Comparison of ENCODE assay signal across 21 cellular contexts in genomic region chr12:84698576-84699333, GRCh38.
DNase-seq lines count a peak whose midpoint lies in the region; ATAC-seq, FAIRE-seq and TF ChIP-seq lines count a peak whose summit lies in the region.
"Had no signal": no experiment of that assay in that cellular context is flagged by ENCODE, and none has a peak within 500 bp of the region (broad histone marks: within the 10 kb centered on the region; RNA-seq: fewer than 3 reads in every experiment).

No MANE protein-coding gene starts in this region.

- no peaks in the 10 kb centered on the region for H3K27me3 ChIP-seq in colonic mucosa
- H3K27me3 ChIP-seq in Caco-2 (replicated peaks; ENCODE audit: control insufficient read depth, insufficient read depth, low read length) = no peaks in the 10 kb centered on the region
- H3K27me3 ChIP-seq: MG63 had no signal

- intact Hi-C loops in colonic mucosa (cut with DNase I) = no loop called here
- intact Hi-C loops in Caco-2 (cut with micrococcal nuclease; ENCODE audit: unreplicated experiment) = no loop called here

- no peak overlapping the region for H3K9ac ChIP-seq in colonic mucosa (ENCODE audit: low read depth in 2 of 2, low read length in 2 of 2)

- no peaks in the 10 kb centered on the region for H3K36me3 ChIP-seq in colonic mucosa
- no peaks in the 10 kb centered on the region for H3K36me3 ChIP-seq in Caco-2 (ENCODE audit: control insufficient read depth, insufficient read depth, low read length)
- H3K36me3 ChIP-seq: MG63 had no signal

- BruUV-seq in Caco-2 (replicated peaks; lab: Mats Ljungman, UMichigan) = no TSS peak

- ATAC-seq in HG02970 (IDR thresholded peaks at IDR 0.05; ENCODE audit: low FRiP score, unreplicated experiment) = no peak
- no peak for ATAC-seq in activated naive CD4-positive, alpha-beta T cell treated with anti-CD3 and anti-CD28 coated beads, Interleukin-2, amount 50 U/mL, for 72 hours
- ATAC-seq: HepG2, K562 had no signal

- H3K36me3 Mint-ChIP-seq in Caco-2 (ENCODE audit: insufficient read depth, unreplicated experiment) = no peaks in the 10 kb centered on the region
- no peaks in the 10 kb centered on the region for H3K36me3 Mint-ChIP-seq in activated naive CD4-positive, alpha-beta T cell treated with anti-CD3 and anti-CD28 coated beads, Interleukin-2, amount 50 U/mL, for 72 hours

- DNase-seq in GM12891 (ENCODE audit: insufficient read length, low spot score) = no peak
- peak; percentile 23 for DNase-seq in NCI-H146 (lab: John Stamatoyannopoulos, UW)
- peak; percentile 88 for DNase-seq in NCI-H526 treated with DMSO at 0.1 percent for 48 hours (lab: John Stamatoyannopoulos, UW)
- peak; percentile 19 for DNase-seq in colonic mucosa
- DNase-seq in Caco-2 = no peak
- no peak for DNase-seq in anterior cingulate cortex (lab: John Stamatoyannopoulos, UW)
- DNase-seq in activated naive CD4-positive, alpha-beta T cell treated with anti-CD3 and anti-CD28 coated beads, Interleukin-2, amount 50 U/mL, for 72 hours (ENCODE audit: low spot score in 2 of 2) = no peak
- DNase-seq: EL; GF-D8; MG63; NCI-H1417 treated with DMSO at 0.1 percent for 48 hours; NCI-H524 treated with DMSO at 0.1 percent for 48 hours; NK-92 treated with Interleukin-12 subunit alpha and Interleukin-12 subunit beta, amount 100 ng/mL, for 24 hours had no signal

- no peaks in the 10 kb centered on the region for H3K4me1 ChIP-seq in colonic mucosa
- H3K4me1 ChIP-seq in Caco-2 = no peaks in the 10 kb centered on the region

- TF ChIP-seq CTCF in colonic mucosa (IDR thresholded peaks at IDR 0.05) (no peak), Caco-2 (IDR thresholded peaks at IDR 0.05; ENCODE audit: insufficient read depth in 1 of 2, low read depth in 1 of 2, low read length in 1 of 2, severe bottlenecking in 1 of 2, unreplicated experiment in 1 of 2) (no peak)

- FAIRE-seq in GM12891 (lab: Jason Lieb, UNC) = peak; percentile 58
- FAIRE-seq: A204.1, GM19239, H54, HepG2, K562 had no signal

- no peak overlapping the region for H3K4me3 ChIP-seq in colonic mucosa
- H3K4me3 ChIP-seq in Caco-2 (ENCODE audit: low read depth, low read length) = no peak overlapping the region
- H3K4me3 ChIP-seq: K562, MG63 had no signal

- CTCF ChIA-PET in Caco-2 (lab: Charles Lee) = no interaction called here

- H3K4me3 Mint-ChIP-seq in Caco-2 (ENCODE audit: unreplicated experiment) = no peak overlapping the region
- H3K4me3 Mint-ChIP-seq: B cell had no signal

- no peaks in the 10 kb centered on the region for H3K4me1 Mint-ChIP-seq in Caco-2 (ENCODE audit: low read depth, unreplicated experiment)
- H3K4me1 Mint-ChIP-seq: B cell had no signal

- no peaks in the 10 kb centered on the region for H3K9me3 Mint-ChIP-seq in Caco-2 (ENCODE audit: unreplicated experiment)
- peaks cover 4 to 5% of the 10 kb centered on the region in 2 donors for H3K9me3 Mint-ChIP-seq in activated naive CD4-positive, alpha-beta T cell treated with anti-CD3 and anti-CD28 coated beads, Interleukin-2, amount 50 U/mL, for 72 hours

- POLR2A ChIA-PET in Caco-2 (lab: Charles Lee) = no interaction called here

- no peaks in the 10 kb centered on the region for H3K27me3 Mint-ChIP-seq in Caco-2 (ENCODE audit: insufficient read depth, unreplicated experiment)
- H3K27me3 Mint-ChIP-seq: B cell had no signal

- H3K9me3 ChIP-seq in colonic mucosa (no peaks in the 10 kb centered on the region), Caco-2 (no peaks in the 10 kb centered on the region)
- H3K9me3 ChIP-seq: MG63 had no signal

- TF ChIP-seq POLR2A in GM12891 (IDR thresholded peaks at IDR 0.05; ENCODE audit: low read depth, low read length) = no peak

- H3K27ac Mint-ChIP-seq in Caco-2 (ENCODE audit: unreplicated experiment) = no peak overlapping the region
- no peak overlapping the region for H3K27ac Mint-ChIP-seq in activated naive CD4-positive, alpha-beta T cell treated with anti-CD3 and anti-CD28 coated beads, Interleukin-2, amount 50 U/mL, for 72 hours
- H3K27ac Mint-ChIP-seq: B cell had no signal

- no peak overlapping the region for H3K27ac ChIP-seq in colonic mucosa
- H3K27ac ChIP-seq: HL-60 had no signal

TF ChIP-seq in GM12891, 5 proteins besides CTCF, POLR2A, EP300 and RAD21:
- TF ChIP-seq SPI1 (IDR thresholded peaks at IDR 0.05; ENCODE audit: low read depth, low read length) (no peak), POU2F2 (IDR thresholded peaks at IDR 0.05; ENCODE audit: low read depth, low read length) (no peak), POLR2AphosphoS5 (IDR thresholded peaks at IDR 0.05; ENCODE audit: low read depth, low read length) (no peak), PAX5 (IDR thresholded peaks at IDR 0.05; ENCODE audit: insufficient read depth, low read length, severe bottlenecking) (no peak), TAF1 (IDR thresholded peaks at IDR 0.05; ENCODE audit: low read depth, low read length) (no peak)

Comparison
In these comparisons a context has a peak if more than half of its experiments do, and no peak if none do; other contexts are left out.
1. DNase-seq: peak in NCI-H146 (single experiment), NCI-H526 treated with DMSO at 0.1 percent for 48 hours (single experiment) and colonic mucosa (single experiment); none in GM12891 (single experiment), Caco-2 (0 of 2), anterior cingulate cortex (0 of 58) and activated naive CD4-positive, alpha-beta T cell treated with anti-CD3 and anti-CD28 coated beads, Interleukin-2, amount 50 U/mL, for 72 hours (0 of 2).